Comparison of ENCODE assay signal across 10 cellular contexts in genomic region chr5:179974281-179974945, GRCh38.
DNase-seq lines count a peak whose midpoint lies in the region.
"Had no signal": no experiment of that assay in that cellular context is flagged by ENCODE, and none has a peak within 500 bp of the region (broad histone marks: within the 10 kb centered on the region; RNA-seq: fewer than 3 reads in every experiment).

No MANE protein-coding gene starts in this region.

- DNase-seq in NCI-H446 treated with DMSO at 0.1 percent for 48 hours (lab: John Stamatoyannopoulos, UW) (peak; percentile 40), cerebellum (ENCODE audit: low spot score) (peak; percentile 86), substantia nigra (lab: John Stamatoyannopoulos, UW) (peak in 2 of 49 donors; percentile 55 to 72), hepatic stellate cell (ENCODE audit: low spot score) (no peak), NAMALWA (ENCODE audit: low spot score) (no peak), NCI-H1930 (lab: John Stamatoyannopoulos, UW) (no peak)
- DNase-seq: stomach had no signal

- peak overlapping the region in 2 of 3 donors; percentile 33 to 92 for H3K27ac Mint-ChIP-seq in IgD-negative memory B cell

- H3K4me1 Mint-ChIP-seq in IgD-negative memory B cell: peaks cover 20 to 42% (median 28%) of the 10 kb centered on the region in 3 donors

- no peaks in the 10 kb centered on the region for H3K9me3 Mint-ChIP-seq in IgD-negative memory B cell
- H3K9me3 Mint-ChIP-seq: endodermal cell had no signal

- H3K27me3 Mint-ChIP-seq in IgD-negative memory B cell: no peaks in the 10 kb centered on the region

- peak overlapping the region; percentile 29 for H3K27ac ChIP-seq in substantia nigra (ENCODE audit: low read depth, low read length, poor library complexity, severe bottlenecking)
- H3K27ac ChIP-seq: ovary, stomach had no signal

- peak overlapping the region in 2 of 4 donors; percentile 1 to 64 for H3K4me3 Mint-ChIP-seq in IgD-negative memory B cell
- H3K4me3 Mint-ChIP-seq: endodermal cell had no signal

- peaks cover 1% of the 10 kb centered on the region for H3K36me3 Mint-ChIP-seq in IgD-negative memory B cell

Comparison
In these comparisons a context has a peak if more than half of its experiments do, and no peak if none do; other contexts are left out.
1. DNase-seq: peak in NCI-H446 treated with DMSO at 0.1 percent for 48 hours (single experiment) and cerebellum (single experiment); none in hepatic stellate cell (single experiment), NAMALWA (single experiment) and NCI-H1930 (0 of 2).